25 cellular contexts compared by ENCODE assay signal in genomic region chr16:73083271-73083670, GRCh38. TPM values are rescaled to one million over a fixed set of nuclear protein-coding genes. Genes with fewer than 3 reads are reported as not detected.
A peak's percentile ranks its signal among the peaks of the same experiment; 100 is the strongest.
DNase-seq lines count a peak whose midpoint lies in the region; ATAC-seq and TF ChIP-seq lines count a peak whose summit lies in the region.
"Had no signal": no experiment of that assay in that cellular context is flagged by ENCODE, and none has a peak within 500 bp of the region (broad histone marks: within the 10 kb centered on the region; RNA-seq: fewer than 3 reads in every experiment).

No MANE protein-coding gene starts in this region.

- DNase-seq in SJSA1 (ENCODE audit: low read depth in 1 of 2, low spot score in 2 of 2) (no peak), hepatocyte (ENCODE audit: low spot score) (no peak), tibial artery (no peak), BE2C (no peak), T-helper 1 cell (no peak)
- no peak for DNase-seq in stimulated activated CD4-positive, alpha-beta T cell treated with anti-CD3 and anti-CD28 coated beads, Interleukin-1b, Interleukin-23, amount 100 ng/mL, for 48 hours
- DNase-seq: activated CD4-positive, alpha-beta T cell treated with anti-CD3 and anti-CD28 coated beads, Interleukin-2, amount 50 U/mL, for 1 hour; activated CD8-positive, alpha-beta memory T cell treated with anti-CD3 and anti-CD28 coated beads, Interleukin-2, amount 10 ng/mL, durations not matched to agents 7 days and 5 days; activated naive CD4-positive, alpha-beta T cell; activated T-cell treated with anti-CD3 and anti-CD28 coated beads, Interleukin-2, amount 50 U/mL, for 72 hours; CD8-positive, alpha-beta memory T cell; DMS153; effector CD4-positive, alpha-beta T cell; NCI-H2081; NCI-H345; posterior cingulate gyrus; right lobe of liver; SHP77; stimulated activated naive B cell treated with anti-CD40 and anti-IgM and Interleukin-4, amounts not matched to agents 10 μg/mL and 1 μg/mL and 100 μg/mL, for 72 hours had no signal

- no peak for ATAC-seq in GM18505 (IDR thresholded peaks at IDR 0.05; ENCODE audit: unreplicated experiment)
- ATAC-seq: activated CD8-positive, alpha-beta memory T cell treated with anti-CD3 and anti-CD28 coated beads, Interleukin-2, amount 10 ng/mL, durations not matched to agents 7 days and 5 days; left lobe of liver; stimulated activated naive B cell treated with anti-CD40 and anti-IgM and Interleukin-4, amounts not matched to agents 10 μg/mL and 1 μg/mL and 100 μg/mL, for 72 hours; WTC11 had no signal

- POLR2A ChIA-PET in HEK293 (lab: Yijun Ruan, JAX): no interaction called here

- H4K20me1 ChIP-seq in hepatocyte (ENCODE audit: insufficient read depth, poor library complexity, severe bottlenecking): no peaks in the 10 kb centered on the region

- H3K4me1 ChIP-seq in HEK293 (ENCODE audit: control insufficient read depth, insufficient read depth, low read length) (no peaks in the 10 kb centered on the region), SJSA1 (replicated peaks) (peaks cover 4% of the 10 kb centered on the region), hepatocyte (ENCODE audit: insufficient read depth) (no peaks in the 10 kb centered on the region), tibial artery (peaks cover 0 to 51% (median 6%) of the 10 kb centered on the region in 4 donors), BE2C (no peaks in the 10 kb centered on the region)
- H3K4me1 ChIP-seq: HAP-1 had no signal

- H3K9me3 ChIP-seq in HEK293 (ENCODE audit: control insufficient read depth, insufficient read depth, low read depth, low read length): no peaks in the 10 kb centered on the region
- no peaks in the 10 kb centered on the region for H3K9me3 ChIP-seq in SJSA1 (replicated peaks)
- no peaks in the 10 kb centered on the region for H3K9me3 ChIP-seq in hepatocyte (ENCODE audit: low read depth)
- H3K9me3 ChIP-seq in tibial artery: no peaks in the 10 kb centered on the region
- H3K9me3 ChIP-seq in BE2C: no peaks in the 10 kb centered on the region; the same call in 1 of the 2 replicates
- H3K9me3 ChIP-seq: MG63, right lobe of liver had no signal

- H3K36me3 ChIP-seq in HEK293 (ENCODE audit: control insufficient read depth in 2 of 2, insufficient read depth in 1 of 2, low read length in 2 of 2) (no peaks in the 10 kb centered on the region), SJSA1 (no peaks in the 10 kb centered on the region), hepatocyte (replicated peaks; ENCODE audit: insufficient read depth, low read depth) (no peaks in the 10 kb centered on the region), tibial artery (no peaks in the 10 kb centered on the region), BE2C (no peaks in the 10 kb centered on the region)
- H3K36me3 ChIP-seq: HAP-1, MG63, right lobe of liver had no signal

- no peaks in the 10 kb centered on the region for H3K27me3 ChIP-seq in SJSA1 (replicated peaks)
- no peaks in the 10 kb centered on the region for H3K27me3 ChIP-seq in hepatocyte
- H3K27me3 ChIP-seq in tibial artery: no peaks in the 10 kb centered on the region
- no peaks in the 10 kb centered on the region for H3K27me3 ChIP-seq in BE2C
- H3K27me3 ChIP-seq: MG63, right lobe of liver had no signal

- CTCF ChIA-PET in HEK293 (lab: Yijun Ruan, JAX): no interaction called here

- intact Hi-C loops in tibial artery (cut with DNase I; ENCODE audit: low total_unique reads): no loop called here

- no peak overlapping the region for H3K4me3 ChIP-seq in HEK293 (ENCODE audit: low read depth, low read length)
- no peak overlapping the region for H3K4me3 ChIP-seq in SJSA1
- no peak overlapping the region for H3K4me3 ChIP-seq in hepatocyte
- no peak overlapping the region for H3K4me3 ChIP-seq in tibial artery
- H3K4me3 ChIP-seq in BE2C (ENCODE audit: low read depth, low read length): no peak overlapping the region
- H3K4me3 ChIP-seq: HAP-1, MG63, right lobe of liver had no signal

- no peaks in the 10 kb centered on the region for H3K9me2 ChIP-seq in hepatocyte (replicated peaks; ENCODE audit: insufficient read depth)

- H3K27ac ChIP-seq in HEK293 (ENCODE audit: extremely low read depth, low read depth, low read length) (no peak overlapping the region), SJSA1 (peak overlapping the region; percentile 22; the same call in 1 of the 2 replicates), hepatocyte (peak overlapping the region; percentile 46), tibial artery (peak overlapping the region; percentile 79 to 99)
- H3K27ac ChIP-seq: right lobe of liver had no signal

- 95% methylated on average over 3 of the region's 3 CpGs for WGBS in hepatocyte (ENCODE audit: low lambda C conversion rate, missing lambda C conversion rate)

- H3K79me2 ChIP-seq in hepatocyte: no peaks in the 10 kb centered on the region

- no peak for TF ChIP-seq POLR2A in GM18505 (IDR thresholded peaks at IDR 0.05; ENCODE audit: borderline replicate concordance, extremely low read depth, insufficient read depth, insufficient read length)

- TF ChIP-seq CTCF in HEK293 (tag by site-specific recombination; IDR thresholded peaks at IDR 0.05): no peak
- no peak for TF ChIP-seq CTCF in hepatocyte (IDR thresholded peaks at IDR 0.05; ENCODE audit: poor library complexity)
- no peak for TF ChIP-seq CTCF in tibial artery (IDR thresholded peaks at IDR 0.05)
- no peak for TF ChIP-seq CTCF in BE2C (IDR thresholded peaks at IDR 0.05; ENCODE audit: low read depth, low read length)

- H2AFZ ChIP-seq in hepatocyte: no peak overlapping the region

- no peak overlapping the region for H3K4me2 ChIP-seq in hepatocyte

TF ChIP-seq in HEK293, 187 proteins besides CTCF, POLR2A, EP300 and RAD21:
- TF ChIP-seq ZNF510 (tag by site-specific recombination; IDR thresholded peaks at IDR 0.05; ENCODE audit: insufficient replicate concordance) (no peak), ZNF561 (tag by site-specific recombination; IDR thresholded peaks at IDR 0.05; ENCODE audit: borderline replicate concordance) (no peak), ZEB2 (tag by site-specific recombination; IDR thresholded peaks at IDR 0.05) (0 out of 2 replicates have a peak, but pooled peaks have one; percentile 33)

RNA-seq across cellular contexts. Expression of gene ZFHX3, which starts 35.3 kb away (rescaled TPM):
- 2.1 and 2.3 TPM in 2 replicates for total RNA-seq in SJSA1 (2014; rRNA removed; shearing (Covaris generic))
- total RNA-seq in hepatocyte: 11.5 and 11.6 TPM in 2 replicates
- 6.4 and 10.9 TPM in 2 replicates for polyA plus RNA-seq in hepatocyte
- 14.5 TPM for polyA plus RNA-seq in BE2C (2012; ENCODE audit: insufficient read depth, insufficient read length, low read depth)
